Comparison of ENCODE assay signal across 8 cellular contexts in the genomic region with DNA sequence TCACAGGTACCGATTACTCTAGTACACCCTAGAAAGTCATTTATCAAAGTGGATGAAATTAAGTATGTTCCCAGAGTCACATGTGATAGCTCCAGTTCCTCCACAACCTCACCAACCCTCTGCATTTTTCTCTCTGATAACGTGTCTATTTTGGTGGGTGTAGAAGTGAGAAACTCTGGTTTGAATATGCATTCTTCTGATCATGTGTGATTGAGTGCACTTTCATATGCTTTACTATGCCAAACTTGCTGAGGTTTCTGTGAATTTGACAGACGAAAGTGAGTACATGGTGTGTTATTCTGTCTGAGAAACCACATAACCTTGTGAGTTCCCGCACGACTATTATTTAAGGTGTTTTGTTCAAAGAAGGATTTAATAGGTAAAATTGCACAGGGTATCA.
DNase-seq lines count a peak whose midpoint lies in the region; ATAC-seq and TF ChIP-seq lines count a peak whose summit lies in the region.
"Not testable (repeated sequence)": the region's sequence is repeated elsewhere in the genome, so short reads cannot be mapped to it uniquely, and the experiment has no call there.

No MANE protein-coding gene starts in this region.

- intact Hi-C loops in activated CD4-positive, alpha-beta T cell treated with anti-CD3 and anti-CD28 coated beads for 36 hours (cut with DNase I, micrococcal nuclease); MCF 10A (cut with micrococcal nuclease): not testable (repeated sequence)

- CTCF ChIA-PET in activated CD4-positive, alpha-beta T cell treated with anti-CD3 and anti-CD28 coated beads for 36 hours (lab: Charles Lee); MCF 10A (lab: Yijun Ruan, JAX): not testable (repeated sequence)

- H3K27me3 Mint-ChIP-seq in activated CD4-positive, alpha-beta T cell treated with anti-CD3 and anti-CD28 coated beads for 36 hours; MCF 10A (ENCODE audit: insufficient read depth, unreplicated experiment): not testable (repeated sequence)

- peaks cover 12% of the 10 kb centered on the region for H3K9me3 Mint-ChIP-seq in activated CD4-positive, alpha-beta T cell treated with anti-CD3 and anti-CD28 coated beads for 36 hours (ENCODE audit: low read depth)
- not testable (repeated sequence) for H3K9me3 Mint-ChIP-seq in MCF 10A (ENCODE audit: unreplicated experiment); stimulated activated effector memory CD8-positive, alpha-beta T cell treated with anti-CD3 and anti-CD28 coated beads, Interleukin-12 subunit alpha, Interleukin-12 subunit beta, amount 100 ng/mL, for 72 hours

- not testable (repeated sequence) for H3K4me3 Mint-ChIP-seq in activated CD4-positive, alpha-beta T cell treated with anti-CD3 and anti-CD28 coated beads for 36 hours; MCF 10A (ENCODE audit: unreplicated experiment); stimulated activated effector memory CD8-positive, alpha-beta T cell treated with anti-CD3 and anti-CD28 coated beads, Interleukin-12 subunit alpha, Interleukin-12 subunit beta, amount 100 ng/mL, for 72 hours

- H3K27ac Mint-ChIP-seq in activated CD4-positive, alpha-beta T cell treated with anti-CD3 and anti-CD28 coated beads for 36 hours; stimulated activated effector memory CD8-positive, alpha-beta T cell treated with anti-CD3 and anti-CD28 coated beads, Interleukin-12 subunit alpha, Interleukin-12 subunit beta, amount 100 ng/mL, for 72 hours: not testable (repeated sequence)
- peak overlapping the region; percentile 49 for H3K27ac Mint-ChIP-seq in MCF 10A (ENCODE audit: low read depth, unreplicated experiment)

- ATAC-seq in GM18502 (IDR thresholded peaks at IDR 0.05; ENCODE audit: poor library complexity, unreplicated experiment) (peak; percentile 76), GM19351 (IDR thresholded peaks at IDR 0.05; ENCODE audit: unreplicated experiment) (peak; percentile 64), GM21528 (IDR thresholded peaks at IDR 0.05; ENCODE audit: low FRiP score, unreplicated experiment) (peak; percentile 62), HG02938 (IDR thresholded peaks at IDR 0.05; ENCODE audit: unreplicated experiment) (peak; percentile 47), HG03196 (IDR thresholded peaks at IDR 0.05; ENCODE audit: unreplicated experiment) (peak; percentile 63)
- ATAC-seq in activated CD4-positive, alpha-beta T cell treated with anti-CD3 and anti-CD28 coated beads for 36 hours = peak; percentile 9
- peak; percentile 73 for ATAC-seq in stimulated activated effector memory CD8-positive, alpha-beta T cell treated with anti-CD3 and anti-CD28 coated beads, Interleukin-12 subunit alpha, Interleukin-12 subunit beta, amount 100 ng/mL, for 72 hours

- TF ChIP-seq CTCF in MCF 10A (IDR thresholded peaks at IDR 0.05; ENCODE audit: unreplicated experiment) = not testable (repeated sequence)

- POLR2A ChIA-PET in activated CD4-positive, alpha-beta T cell treated with anti-CD3 and anti-CD28 coated beads for 36 hours (lab: Charles Lee); MCF 10A (lab: Yijun Ruan, JAX): not testable (repeated sequence)

- H3K4me1 Mint-ChIP-seq in activated CD4-positive, alpha-beta T cell treated with anti-CD3 and anti-CD28 coated beads for 36 hours; MCF 10A (ENCODE audit: insufficient read depth, unreplicated experiment); stimulated activated effector memory CD8-positive, alpha-beta T cell treated with anti-CD3 and anti-CD28 coated beads, Interleukin-12 subunit alpha, Interleukin-12 subunit beta, amount 100 ng/mL, for 72 hours: not testable (repeated sequence)

- not testable (repeated sequence) for DNase-seq in activated CD4-positive, alpha-beta T cell treated with anti-CD3 and anti-CD28 coated beads for 36 hours; MCF 10A (ENCODE audit: unreplicated experiment); stimulated activated effector memory CD8-positive, alpha-beta T cell treated with anti-CD3 and anti-CD28 coated beads, Interleukin-12 subunit alpha, Interleukin-12 subunit beta, amount 100 ng/mL, for 72 hours (ENCODE audit: low spot score in 2 of 2)

- not testable (repeated sequence) for BruUV-seq in MCF 10A (replicated peaks; lab: Mats Ljungman, UMichigan)

- H3K36me3 Mint-ChIP-seq in activated CD4-positive, alpha-beta T cell treated with anti-CD3 and anti-CD28 coated beads for 36 hours (ENCODE audit: low read depth); MCF 10A (ENCODE audit: insufficient read depth, unreplicated experiment); stimulated activated effector memory CD8-positive, alpha-beta T cell treated with anti-CD3 and anti-CD28 coated beads, Interleukin-12 subunit alpha, Interleukin-12 subunit beta, amount 100 ng/mL, for 72 hours: not testable (repeated sequence)

Comparison
In these comparisons a context has a peak if more than half of its experiments do, and no peak if none do; other contexts are left out.
1. ATAC-seq: peak in every context shown above with its lines; median percentile 76 in GM18502; 73 in stimulated activated effector memory CD8-positive, alpha-beta T cell treated with anti-CD3 and anti-CD28 coated beads, Interleukin-12 subunit alpha, Interleukin-12 subunit beta, amount 100 ng/mL, for 72 hours; 64 in GM19351; 63 in HG03196; 62 in GM21528; 47 in HG02938; 9 in activated CD4-positive, alpha-beta T cell treated with anti-CD3 and anti-CD28 coated beads for 36 hours.